In the genomic region with DNA sequence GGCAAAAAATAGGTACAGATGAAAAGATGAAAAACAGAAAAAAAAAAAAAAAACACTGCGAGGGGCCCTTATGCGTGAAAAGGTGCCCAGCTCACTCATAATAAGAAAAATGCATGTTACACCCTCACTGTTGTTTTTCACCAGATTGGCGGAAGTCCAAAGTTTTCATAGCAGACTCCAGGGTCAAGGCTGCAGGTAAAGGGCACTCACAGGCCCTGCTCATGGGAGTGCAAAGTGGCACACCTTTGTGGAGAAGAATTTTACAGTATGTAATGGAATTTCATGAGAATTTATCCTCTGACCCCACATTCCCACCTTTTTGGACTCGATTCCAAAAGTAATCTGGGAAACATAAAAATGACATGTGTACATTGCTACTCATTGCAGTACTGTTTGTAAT, we compare ENCODE assay signal across 19 cellular contexts.
"Had no signal": no experiment of that assay in that cellular context is flagged by ENCODE, and none has a peak within 500 bp of the region (broad histone marks: within the 10 kb centered on the region; RNA-seq: fewer than 3 reads in every experiment).

No MANE protein-coding gene starts in this region.

- H3K27me3 Mint-ChIP-seq: IgD-negative memory B cell had no signal

- H3K9me3 Mint-ChIP-seq: IgD-negative memory B cell had no signal

- H3K9me3 ChIP-seq: MG63, SJSA1 had no signal

- H3K27me3 ChIP-seq: MG63, SJSA1 had no signal

- H3K4me3 ChIP-seq: MG63, SJSA1, SK-N-MC had no signal

- H3K4me1 Mint-ChIP-seq: IgD-negative memory B cell had no signal

- H3K27ac Mint-ChIP-seq: IgD-negative memory B cell had no signal

- H3K4me3 Mint-ChIP-seq: IgD-negative memory B cell had no signal

- H3K27ac ChIP-seq: SJSA1, SK-N-MC had no signal

- H3K4me1 ChIP-seq: SJSA1 had no signal

- DNase-seq: KBM-7, MG63, NCI-H1092, NCI-H1436, NCI-H187, NCI-H2029, NCI-H2081 treated with DMSO at 0.1 percent for 48 hours, NCI-H2171, NCI-H226, NCI-H446, NCI-H510A, NCI-H524 treated with DMSO at 0.1 percent for 48 hours, NCI-H774, Right ventricle myocardium superior, RPMI8226, SIG-M5 had no signal

- H3K36me3 ChIP-seq: MG63, SJSA1 had no signal
